ENCODE assay signal across 9 cellular contexts in the genomic region with DNA sequence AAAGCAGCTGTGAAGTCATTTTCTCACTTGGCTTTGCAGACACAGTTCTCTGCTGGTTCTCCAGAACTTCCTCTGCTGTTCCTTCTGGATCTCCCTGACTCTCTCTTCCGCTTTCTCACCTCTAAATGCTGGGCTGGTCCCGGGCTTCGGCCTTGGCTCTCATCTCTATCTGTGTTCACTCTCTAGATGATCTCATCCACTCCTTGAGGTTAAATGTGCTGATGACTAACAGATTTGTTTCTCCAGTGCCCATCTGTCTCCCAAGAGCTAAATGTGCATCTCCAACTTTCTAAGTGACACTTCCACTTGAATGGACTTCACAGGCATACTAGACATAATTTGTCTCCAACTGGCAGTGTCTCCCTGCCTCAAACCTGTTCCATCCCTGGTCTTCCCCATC.
DNase-seq lines count a peak whose midpoint lies in the region; ATAC-seq and TF ChIP-seq lines count a peak whose summit lies in the region.
"Had no signal": no experiment of that assay in that cellular context is flagged by ENCODE, and none has a peak within 500 bp of the region (broad histone marks: within the 10 kb centered on the region; RNA-seq: fewer than 3 reads in every experiment).

No MANE protein-coding gene starts in this region.

- H3K4me1 Mint-ChIP-seq in MCF 10A (ENCODE audit: insufficient read depth, unreplicated experiment) (peaks cover 25% of the 10 kb centered on the region), memory B cell (peaks cover 63% of the 10 kb centered on the region)
- H3K4me1 Mint-ChIP-seq in activated CD4-positive, alpha-beta memory T cell treated with anti-CD3 and anti-CD28 coated beads, Interleukin-2, amount 10 ng/mL, durations not matched to agents 7 days and 5 days, result peaks cover 42% of the 10 kb centered on the region

- intact Hi-C loops in MCF 10A (cut with micrococcal nuclease), result no loop called here

- ATAC-seq in memory B cell (ENCODE audit: low read depth), result no peak

- H3K9me3 Mint-ChIP-seq in MCF 10A (ENCODE audit: unreplicated experiment) (no peaks in the 10 kb centered on the region), memory B cell (no peaks in the 10 kb centered on the region)
- no peaks in the 10 kb centered on the region for H3K9me3 Mint-ChIP-seq in activated CD4-positive, alpha-beta memory T cell treated with anti-CD3 and anti-CD28 coated beads, Interleukin-2, amount 10 ng/mL, durations not matched to agents 7 days and 5 days

- POLR2A ChIA-PET in MCF 10A (lab: Yijun Ruan, JAX), result interaction anchor here (0.7 to 1.7 kb wide), 8 partner anchors 8 to 285 kb away, joined by 3 to 11 read pairs (median 4); partner anchors contain the start of genes ITPR1, SETMAR and SUMF1
- POLR2A ChIA-PET in activated CD4-positive, alpha-beta memory T cell treated with anti-CD3 and anti-CD28 coated beads, Interleukin-2, amount 10 ng/mL, durations not matched to agents 7 days and 5 days (lab: Charles Lee), result no interaction called here

- H3K27ac Mint-ChIP-seq in MCF 10A (ENCODE audit: low read depth, unreplicated experiment), result no peak overlapping the region
- peak overlapping the region; percentile 12 for H3K27ac Mint-ChIP-seq in memory B cell
- H3K27ac Mint-ChIP-seq in activated CD4-positive, alpha-beta memory T cell treated with anti-CD3 and anti-CD28 coated beads, Interleukin-2, amount 10 ng/mL, durations not matched to agents 7 days and 5 days, result no peak overlapping the region

- DNase-seq in DMS 273 (lab: John Stamatoyannopoulos, UW; ENCODE audit: unreplicated experiment) (peak; percentile 73), HS-5 (ENCODE audit: low read depth) (peak; percentile 39), MCF 10A (ENCODE audit: unreplicated experiment) (peak; percentile 62), memory B cell (ENCODE audit: low spot score in 2 of 2) (no peak), NCI-H1694 treated with DMSO at 0.1 percent for 48 hours (lab: John Stamatoyannopoulos, UW) (no peak), ecto neural progenitor cell (ENCODE audit: low spot score) (no peak)
- DNase-seq in activated CD4-positive, alpha-beta T cell treated with anti-CD3 and anti-CD28 coated beads, Interleukin-2, amount 50 U/mL, for 4 hours, result no peak
- no peak for DNase-seq in activated CD4-positive, alpha-beta memory T cell treated with anti-CD3 and anti-CD28 coated beads, Interleukin-2, amount 10 ng/mL, durations not matched to agents 7 days and 5 days
- DNase-seq: PC-9 had no signal

- H3K27me3 Mint-ChIP-seq in MCF 10A (ENCODE audit: insufficient read depth, unreplicated experiment), result no peaks in the 10 kb centered on the region
- no peaks in the 10 kb centered on the region for H3K27me3 Mint-ChIP-seq in memory B cell
- H3K27me3 Mint-ChIP-seq in activated CD4-positive, alpha-beta memory T cell treated with anti-CD3 and anti-CD28 coated beads, Interleukin-2, amount 10 ng/mL, durations not matched to agents 7 days and 5 days, result no peaks in the 10 kb centered on the region

- TF ChIP-seq CTCF in MCF 10A (IDR thresholded peaks at IDR 0.05; ENCODE audit: unreplicated experiment), result no peak

- H3K4me3 Mint-ChIP-seq in MCF 10A (ENCODE audit: unreplicated experiment), result no peak overlapping the region
- H3K4me3 Mint-ChIP-seq in memory B cell, result no peak overlapping the region
- H3K4me3 Mint-ChIP-seq in activated CD4-positive, alpha-beta memory T cell treated with anti-CD3 and anti-CD28 coated beads, Interleukin-2, amount 10 ng/mL, durations not matched to agents 7 days and 5 days, result no peak overlapping the region

- H3K36me3 Mint-ChIP-seq in MCF 10A (ENCODE audit: insufficient read depth, unreplicated experiment) (no peaks in the 10 kb centered on the region), memory B cell (peaks cover 13% of the 10 kb centered on the region)
- H3K36me3 Mint-ChIP-seq in activated CD4-positive, alpha-beta memory T cell treated with anti-CD3 and anti-CD28 coated beads, Interleukin-2, amount 10 ng/mL, durations not matched to agents 7 days and 5 days (ENCODE audit: low read depth), result peaks cover 14% of the 10 kb centered on the region

- no TSS peak for BruUV-seq in MCF 10A (replicated peaks; lab: Mats Ljungman, UMichigan)

- CTCF ChIA-PET in MCF 10A (lab: Yijun Ruan, JAX), result interaction anchor here (0.6 to 2.1 kb wide), 6 partner anchors 26 to 274 kb away, joined by 3 to 6 read pairs (median 4); no protein-coding TSS in a partner anchor
- CTCF ChIA-PET in activated CD4-positive, alpha-beta memory T cell treated with anti-CD3 and anti-CD28 coated beads, Interleukin-2, amount 10 ng/mL, durations not matched to agents 7 days and 5 days (lab: Charles Lee), result no interaction called here

Comparison
In these comparisons a context has a peak if more than half of its experiments do, and no peak if none do; other contexts are left out.
1. DNase-seq: peak in DMS 273 (single experiment), HS-5 (single experiment) and MCF 10A (single experiment); none in memory B cell (0 of 2), NCI-H1694 treated with DMSO at 0.1 percent for 48 hours (single experiment), ecto neural progenitor cell (single experiment), activated CD4-positive, alpha-beta T cell treated with anti-CD3 and anti-CD28 coated beads, Interleukin-2, amount 50 U/mL, for 4 hours (0 of 2) and activated CD4-positive, alpha-beta memory T cell treated with anti-CD3 and anti-CD28 coated beads, Interleukin-2, amount 10 ng/mL, durations not matched to agents 7 days and 5 days (single experiment).